In the genomic region with DNA sequence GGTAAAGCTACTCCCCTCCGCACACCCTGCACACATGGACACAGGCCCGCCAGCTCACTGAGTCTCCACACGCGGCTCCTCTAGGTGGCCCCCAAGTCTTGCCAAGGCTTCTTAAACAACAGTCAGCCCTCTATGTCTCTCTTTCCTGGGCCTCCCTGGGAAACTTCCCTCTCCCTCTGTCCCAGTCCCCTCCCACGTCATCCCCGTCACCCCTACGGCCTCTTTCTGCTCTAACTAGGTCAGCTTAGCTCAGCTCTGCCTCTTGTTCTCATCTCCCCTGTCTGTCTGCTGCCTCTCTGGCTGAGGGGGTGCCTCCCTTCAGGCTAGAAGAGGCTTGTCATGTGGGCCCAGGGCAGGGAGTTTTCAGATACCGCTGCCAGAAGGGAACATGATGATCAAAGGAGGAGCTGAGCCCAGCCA, we compare ENCODE assay signal across 10 cellular contexts.
DNase-seq lines count a peak whose midpoint lies in the region; FAIRE-seq and TF ChIP-seq lines count a peak whose summit lies in the region.
"Had no signal": no experiment of that assay in that cellular context is flagged by ENCODE, and none has a peak within 500 bp of the region (broad histone marks: within the 10 kb centered on the region; RNA-seq: fewer than 3 reads in every experiment).

No MANE protein-coding gene starts in this region.

- no peak overlapping the region for H3K4me3 ChIP-seq in astrocyte of the spinal cord (ENCODE audit: low read depth, low read length)

- peak; percentile 2 for DNase-seq in NCI-H524 (lab: John Stamatoyannopoulos, UW)
- DNase-seq in NCI-H524 treated with DMSO at 0.1 percent for 48 hours (lab: John Stamatoyannopoulos, UW) = no peak
- peak; percentile 61 for DNase-seq in astrocyte of the spinal cord (ENCODE audit: low read depth, low spot score)
- DNase-seq in iPS-NIHi7 (ENCODE audit: extremely low spot score) = peak; percentile 43
- peak in 5 of 6 experiments; percentile 22 to 49 (median 28) for DNase-seq in stimulated activated naive CD4-positive, alpha-beta T cell (lab: John Stamatoyannopoulos, UW)
- DNase-seq in NCI-H2196 treated with DMSO at 0.1 percent for 48 hours (lab: John Stamatoyannopoulos, UW; ENCODE audit: unreplicated experiment) = no peak
- DNase-seq in HTR-8/SVneo (ENCODE audit: insufficient read length, low spot score) = no peak
- DNase-seq in NCI-H526 treated with DMSO at 0.1 percent for 48 hours (lab: John Stamatoyannopoulos, UW) = no peak
- DNase-seq: activated CD4-positive, CD25-positive, alpha-beta regulatory T cell treated with anti-CD3 and anti-CD28 coated beads, Interleukin-2, amount 50 U/mL, for 72 hours had no signal

- TF ChIP-seq CTCF in astrocyte of the spinal cord (IDR thresholded peaks at IDR 0.05; ENCODE audit: low read depth, low read length) = peak; percentile 21

- FAIRE-seq in HTR-8/SVneo (lab: Jason Lieb, UNC) = no peak
- FAIRE-seq: A204.1 had no signal

- in situ Hi-C loops in astrocyte of the spinal cord (cut with HindIII; ENCODE audit: low sequenced_read_pairs) = no loop called here

Comparison
In these comparisons a context has a peak if more than half of its experiments do, and no peak if none do; other contexts are left out.
1. DNase-seq: peak in NCI-H524 (2 of 2), astrocyte of the spinal cord (single experiment), iPS-NIHi7 (single experiment) and stimulated activated naive CD4-positive, alpha-beta T cell (5 of 6); none in NCI-H524 treated with DMSO at 0.1 percent for 48 hours (single experiment), NCI-H2196 treated with DMSO at 0.1 percent for 48 hours (single experiment), HTR-8/SVneo (single experiment) and NCI-H526 treated with DMSO at 0.1 percent for 48 hours (single experiment).